8 cellular contexts compared by ENCODE assay signal in genomic region chr10:110354322-110354766, GRCh38. TPM values are rescaled to one million over a fixed set of nuclear protein-coding genes. Genes with fewer than 3 reads are reported as not detected.
DNase-seq lines count a peak whose midpoint lies in the region; ATAC-seq and TF ChIP-seq lines count a peak whose summit lies in the region.

No MANE protein-coding gene starts in this region.

- TF ChIP-seq CTCF in BJ (IDR thresholded peaks at IDR 0.05; ENCODE audit: insufficient read depth, low read depth, low read length) (peak; percentile 74), activated B cell treated with CpG ODN at 0.5 μM for 24 hours (IDR thresholded peaks at IDR 0.05) (no peak)

- H3K27ac Mint-ChIP-seq in activated B cell treated with CpG ODN at 0.5 μM for 24 hours = peak overlapping the region; percentile 99

- H3K4me1 Mint-ChIP-seq in activated B cell treated with CpG ODN at 0.5 μM for 24 hours = peaks cover 72% of the 10 kb centered on the region

- no peaks in the 10 kb centered on the region for H3K27me3 ChIP-seq in BJ (ENCODE audit: control insufficient read depth, insufficient read depth, low read length)

- CTCF ChIA-PET in BJ (lab: Yijun Ruan, JAX) (interaction anchor here (0.5 to 5.9 kb wide), 33 partner anchors 9 to 211 kb away, joined by 3 to 72 read pairs (median 5); partner anchors contain the start of gene DUSP5), activated B cell treated with CpG ODN at 0.5 μM for 24 hours (lab: Charles Lee) (interaction anchor here (0.7 to 5.6 kb wide), 27 partner anchors 13 to 215 kb away, joined by 3 to 69 read pairs (median 6); partner anchors contain the start of genes DUSP5, SMC3 and SMNDC1)

- no peaks in the 10 kb centered on the region for H3K36me3 ChIP-seq in BJ (ENCODE audit: control insufficient read depth, insufficient read depth, low read length)

- POLR2A ChIA-PET in BJ (lab: Charles Lee) (no interaction called here), activated B cell treated with CpG ODN at 0.5 μM for 24 hours (lab: Charles Lee) (interaction anchor here (0.6 to 6.9 kb wide), 28 partner anchors 8 to 517 kb away, joined by 3 to 328 read pairs (median 8); partner anchors contain the start of genes DUSP5, PDCD4 and SMNDC1)

- no peaks in the 10 kb centered on the region for H3K36me3 Mint-ChIP-seq in activated B cell treated with CpG ODN at 0.5 μM for 24 hours (ENCODE audit: low read depth)

- peak overlapping the region; percentile 33 for H3K4me3 Mint-ChIP-seq in activated B cell treated with CpG ODN at 0.5 μM for 24 hours

- no peaks in the 10 kb centered on the region for H3K27me3 Mint-ChIP-seq in activated B cell treated with CpG ODN at 0.5 μM for 24 hours

- H3K9me3 Mint-ChIP-seq in activated B cell treated with CpG ODN at 0.5 μM for 24 hours = no peaks in the 10 kb centered on the region

- DNase-seq in BJ (ENCODE audit: low read depth) (no peak), GM19240 (ENCODE audit: insufficient read length, low spot score) (peak; percentile 48), NCI-H1092 (lab: John Stamatoyannopoulos, UW) (peak; percentile 49), activated B cell treated with CpG ODN at 0.5 μM for 24 hours (peak; percentile 60), cerebellar cortex (ENCODE audit: low spot score) (peak; percentile 94), left lobe of liver (ENCODE audit: low spot score) (peak; percentile 75)
- peak; percentile 85 for DNase-seq in stimulated activated CD4-positive, alpha-beta T cell treated with anti-CD3 and anti-CD28 coated beads, Interleukin-4, amount 100 ng/mL, for 24 hours

- H3K4me3 ChIP-seq in BJ (ENCODE audit: low read depth, low read length) = no peak overlapping the region

- ATAC-seq in activated B cell treated with CpG ODN at 0.5 μM for 24 hours (ENCODE audit: low read depth) = peak; percentile 5
- peak; percentile 88 for ATAC-seq in left lobe of liver
- ATAC-seq in HG02763 (IDR thresholded peaks at IDR 0.05; ENCODE audit: unreplicated experiment) = no peak

- intact Hi-C loops in activated B cell treated with CpG ODN at 0.5 μM for 24 hours (cut with micrococcal nuclease) = loop anchor here (1.0 kb wide), 2 partner anchors 48 to 193 kb away; no protein-coding TSS in a partner anchor

RNA-seq across cellular contexts. Expression of gene SMNDC1, which starts 49.6 kb away (rescaled TPM):
- 6.1 and 13.4 TPM in 2 replicates for polyA plus RNA-seq in BJ (2011; rRNA removed)
- polyA minus RNA-seq in BJ (2011; rRNA and poly(A)+ RNA removed) = 4.1 and 6.3 TPM in 2 replicates
- total RNA-seq in activated B cell treated with CpG ODN at 0.5 μM for 24 hours (32.7 and 35.6 TPM in 2 replicates), left lobe of liver (8.8 TPM)
